In genomic region chrX:24515447-24515846, GRCh38 we compare ENCODE assay signal across 11 cellular contexts. TPM values are rescaled to one million over a fixed set of nuclear protein-coding genes. Genes with fewer than 3 reads are reported as not detected.
DNase-seq lines count a peak whose midpoint lies in the region; ATAC-seq, FAIRE-seq and TF ChIP-seq lines count a peak whose summit lies in the region.
"Had no signal": no experiment of that assay in that cellular context is flagged by ENCODE, and none has a peak within 500 bp of the region (broad histone marks: within the 10 kb centered on the region; RNA-seq: fewer than 3 reads in every experiment).

No MANE protein-coding gene starts in this region.

- H3K27ac ChIP-seq in A549 (no peak overlapping the region), GM23338 (ENCODE audit: low read depth) (no peak overlapping the region)
- H3K27ac ChIP-seq in CD4-positive, alpha-beta memory T cell (ENCODE audit: low read depth, low read length): no peak overlapping the region
- H3K27ac ChIP-seq: body of pancreas, suprapubic skin had no signal

- peaks cover 2% of the 10 kb centered on the region for H3K27me3 Mint-ChIP-seq in GM23338 (ENCODE audit: insufficient read depth, low read depth, poor library complexity)
- no peaks in the 10 kb centered on the region for H3K27me3 Mint-ChIP-seq in CD4-positive, alpha-beta memory T cell

- H3K9me3 Mint-ChIP-seq in GM23338: no peaks in the 10 kb centered on the region
- no peaks in the 10 kb centered on the region for H3K9me3 Mint-ChIP-seq in CD4-positive, alpha-beta memory T cell

- H3K79me2 ChIP-seq in GM23338 (replicated peaks; ENCODE audit: insufficient read depth): no peaks in the 10 kb centered on the region

- no peak overlapping the region for H3K27ac Mint-ChIP-seq in GM23338
- peak overlapping the region in 1 of 7 donors; percentile 24 for H3K27ac Mint-ChIP-seq in CD4-positive, alpha-beta memory T cell

- H3K4me1 Mint-ChIP-seq in GM23338: peaks cover 5% of the 10 kb centered on the region; the same call in 2 of the 3 replicates
- peaks cover 0 to 6% (median 2%) of the 10 kb centered on the region in 4 donors for H3K4me1 Mint-ChIP-seq in CD4-positive, alpha-beta memory T cell

- no peak for TF ChIP-seq EP300 in A549 (IDR thresholded peaks at IDR 0.05)

- no peaks in the 10 kb centered on the region for H3K9me2 ChIP-seq in GM23338 (ENCODE audit: insufficient read depth)

- no peaks in the 10 kb centered on the region for H4K20me1 ChIP-seq in GM23338 (replicated peaks; ENCODE audit: insufficient read depth)

- intact Hi-C loops in CD4-positive, alpha-beta memory T cell (cut with micrococcal nuclease): no loop called here

- H3K36me3 ChIP-seq in GM23338 (ENCODE audit: insufficient read depth): no peaks in the 10 kb centered on the region
- H3K36me3 ChIP-seq in CD4-positive, alpha-beta memory T cell (ENCODE audit: insufficient read depth, low read length): no peaks in the 10 kb centered on the region

- H3K4me3 ChIP-seq in A549: no peak overlapping the region
- no peak overlapping the region for H3K4me3 ChIP-seq in GM23338
- H3K4me3 ChIP-seq in CD4-positive, alpha-beta memory T cell (ENCODE audit: low read length in 2 of 2): no peak overlapping the region
- H3K4me3 ChIP-seq: body of pancreas, suprapubic skin had no signal

- CTCF ChIA-PET in A549 (lab: Yijun Ruan, JAX): interaction anchor here (1.4 kb wide), 1 partner anchor 8 kb away, joined by 4 read pairs; no protein-coding TSS in a partner anchor
- CTCF ChIA-PET in CD4-positive, alpha-beta memory T cell (lab: Charles Lee; ENCODE audit: partially characterized antibody): interaction anchor here (1.7 kb wide), 1 partner anchor 119 kb away, joined by 5 read pairs; no protein-coding TSS in a partner anchor

- ATAC-seq in A549 (no peak), GM23338 (no peak), HG02798 (IDR thresholded peaks at IDR 0.05; ENCODE audit: poor library complexity, unreplicated experiment) (no peak), HG03159 (IDR thresholded peaks at IDR 0.05; ENCODE audit: unreplicated experiment) (no peak)
- ATAC-seq: body of pancreas had no signal

- DNase-seq in A549 (ENCODE audit: low read depth in 1 of 2, low spot score in 1 of 2) (peak in 1 of 2 experiments; percentile 37), GM23338 (ENCODE audit: low spot score) (peak; percentile 34), globus pallidus (ENCODE audit: low spot score) (peak; percentile 50), HuH-7.5 (ENCODE audit: low spot score) (no peak)
- no peak for DNase-seq in CD4-positive, alpha-beta memory T cell
- DNase-seq: body of pancreas, DMS79 had no signal

- no peak overlapping the region for H2AFZ ChIP-seq in GM23338

- no peaks in the 10 kb centered on the region for H3K27me3 ChIP-seq in GM23338 (ENCODE audit: insufficient read depth)
- no peaks in the 10 kb centered on the region for H3K27me3 ChIP-seq in CD4-positive, alpha-beta memory T cell (ENCODE audit: insufficient read depth, low read length)
- H3K27me3 ChIP-seq: body of pancreas, suprapubic skin had no signal

- no peaks in the 10 kb centered on the region for H3F3A ChIP-seq in GM23338 (replicated peaks; ENCODE audit: low read depth)

- TF ChIP-seq RAD21 in A549 (conservative IDR thresholded peaks at IDR 0.05 in 1 of 2, IDR thresholded peaks at IDR 0.05 in 1 of 2): peak; percentile 46 to 63; a peak in 4 of 5 replicates

- H3K9me3 ChIP-seq in A549: no peaks in the 10 kb centered on the region
- no peaks in the 10 kb centered on the region for H3K9me3 ChIP-seq in CD4-positive, alpha-beta memory T cell (ENCODE audit: control insufficient read depth in 1 of 2, low read length in 2 of 2)
- H3K9me3 ChIP-seq: body of pancreas, suprapubic skin had no signal

- H3K4me1 ChIP-seq in A549: no peaks in the 10 kb centered on the region
- H3K4me1 ChIP-seq in GM23338 (ENCODE audit: insufficient read depth): no peaks in the 10 kb centered on the region
- no peaks in the 10 kb centered on the region for H3K4me1 ChIP-seq in CD4-positive, alpha-beta memory T cell (ENCODE audit: insufficient read depth, low read length)
- H3K4me1 ChIP-seq: body of pancreas, suprapubic skin had no signal

- no peak overlapping the region for H3K4me2 ChIP-seq in A549
- no peak overlapping the region for H3K4me2 ChIP-seq in GM23338

- peak; percentile 96 for FAIRE-seq in A549 (lab: Jason Lieb, UNC)
- FAIRE-seq in TTC549 (lab: Jason Lieb, UNC): peak; percentile 68

- POLR2A ChIA-PET in A549 (lab: Yijun Ruan, JAX): no interaction called here
- POLR2A ChIA-PET in CD4-positive, alpha-beta memory T cell (lab: Charles Lee; ENCODE audit: partially characterized antibody): no interaction called here

- H3K36me3 Mint-ChIP-seq in GM23338 (ENCODE audit: low read depth): peaks cover 3% of the 10 kb centered on the region; the same call in 2 of the 3 replicates
- peaks cover 7 to 28% of the 10 kb centered on the region in 2 donors for H3K36me3 Mint-ChIP-seq in CD4-positive, alpha-beta memory T cell

- H3K4me3 Mint-ChIP-seq in GM23338: no peak overlapping the region
- H3K4me3 Mint-ChIP-seq in CD4-positive, alpha-beta memory T cell: no peak overlapping the region

- 78% methylated on average over 4 of the region's 4 CpGs for WGBS in A549 (ENCODE audit: missing lambda C conversion rate)

- TF ChIP-seq CTCF in A549 (IDR thresholded peaks at IDR 0.05) (peak; percentile 42), GM23338 (conservative IDR thresholded peaks at IDR 0.05; ENCODE audit: low read depth in 2 of 2) (peak; percentile 44 to 74)

- no peak for TF ChIP-seq POLR2A in A549 (IDR thresholded peaks at IDR 0.05; ENCODE audit: low read length)

TF ChIP-seq in A549, 52 proteins besides CTCF, POLR2A, EP300 and RAD21:
- no peak for TF ChIP-seq TFCP2L1 (CRISPR knock-in tag; IDR thresholded peaks at IDR 0.05)
- no peak for TF ChIP-seq TP53 (CRISPR knock-in tag; IDR thresholded peaks at IDR 0.05)
- TF ChIP-seq, protein P1, sequence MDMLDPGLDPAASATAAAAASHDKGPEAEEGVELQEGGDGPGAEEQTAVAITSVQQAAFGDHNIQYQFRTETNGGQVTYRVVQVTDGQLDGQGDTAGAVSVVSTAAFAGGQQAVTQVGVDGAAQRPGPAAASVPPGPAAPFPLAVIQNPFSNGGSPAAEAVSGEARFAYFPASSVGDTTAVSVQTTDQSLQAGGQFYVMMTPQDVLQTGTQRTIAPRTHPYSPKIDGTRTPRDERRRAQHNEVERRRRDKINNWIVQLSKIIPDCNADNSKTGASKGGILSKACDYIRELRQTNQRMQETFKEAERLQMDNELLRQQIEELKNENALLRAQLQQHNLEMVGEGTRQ (IDR thresholded peaks at IDR 0.05): no peak
- TF ChIP-seq FOSB (CRISPR knock-in tag; IDR thresholded peaks at IDR 0.05): no peak
- peak; percentile 29; the same call in 2 of the 3 replicates for TF ChIP-seq SMC3 (IDR thresholded peaks at IDR 0.05)
- TF ChIP-seq, protein P2, sequence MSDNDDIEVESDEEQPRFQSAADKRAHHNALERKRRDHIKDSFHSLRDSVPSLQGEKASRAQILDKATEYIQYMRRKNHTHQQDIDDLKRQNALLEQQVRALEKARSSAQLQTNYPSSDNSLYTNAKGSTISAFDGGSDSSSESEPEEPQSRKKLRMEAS (IDR thresholded peaks at IDR 0.05): no peak
- TF ChIP-seq HOXA7 (CRISPR knock-in tag; IDR thresholded peaks at IDR 0.05): no peak

TF ChIP-seq in GM23338, 12 proteins besides CTCF, POLR2A, EP300 and RAD21 (continues in another document):
- TF ChIP-seq EZH2phosphoT487 (IDR thresholded peaks at IDR 0.05; ENCODE audit: unreplicated experiment) (no peak), JUNB (IDR thresholded peaks at IDR 0.05; ENCODE audit: unreplicated experiment) (no peak), ZNF331 (CRISPR knock-in tag; IDR thresholded peaks at IDR 0.05; ENCODE audit: low read depth) (no peak), NANOG (IDR thresholded peaks at IDR 0.05; ENCODE audit: borderline replicate concordance) (no peak), POLR2AphosphoS5 (IDR thresholded peaks at IDR 0.05; ENCODE audit: low read depth) (no peak)
- TF ChIP-seq, protein P3, sequence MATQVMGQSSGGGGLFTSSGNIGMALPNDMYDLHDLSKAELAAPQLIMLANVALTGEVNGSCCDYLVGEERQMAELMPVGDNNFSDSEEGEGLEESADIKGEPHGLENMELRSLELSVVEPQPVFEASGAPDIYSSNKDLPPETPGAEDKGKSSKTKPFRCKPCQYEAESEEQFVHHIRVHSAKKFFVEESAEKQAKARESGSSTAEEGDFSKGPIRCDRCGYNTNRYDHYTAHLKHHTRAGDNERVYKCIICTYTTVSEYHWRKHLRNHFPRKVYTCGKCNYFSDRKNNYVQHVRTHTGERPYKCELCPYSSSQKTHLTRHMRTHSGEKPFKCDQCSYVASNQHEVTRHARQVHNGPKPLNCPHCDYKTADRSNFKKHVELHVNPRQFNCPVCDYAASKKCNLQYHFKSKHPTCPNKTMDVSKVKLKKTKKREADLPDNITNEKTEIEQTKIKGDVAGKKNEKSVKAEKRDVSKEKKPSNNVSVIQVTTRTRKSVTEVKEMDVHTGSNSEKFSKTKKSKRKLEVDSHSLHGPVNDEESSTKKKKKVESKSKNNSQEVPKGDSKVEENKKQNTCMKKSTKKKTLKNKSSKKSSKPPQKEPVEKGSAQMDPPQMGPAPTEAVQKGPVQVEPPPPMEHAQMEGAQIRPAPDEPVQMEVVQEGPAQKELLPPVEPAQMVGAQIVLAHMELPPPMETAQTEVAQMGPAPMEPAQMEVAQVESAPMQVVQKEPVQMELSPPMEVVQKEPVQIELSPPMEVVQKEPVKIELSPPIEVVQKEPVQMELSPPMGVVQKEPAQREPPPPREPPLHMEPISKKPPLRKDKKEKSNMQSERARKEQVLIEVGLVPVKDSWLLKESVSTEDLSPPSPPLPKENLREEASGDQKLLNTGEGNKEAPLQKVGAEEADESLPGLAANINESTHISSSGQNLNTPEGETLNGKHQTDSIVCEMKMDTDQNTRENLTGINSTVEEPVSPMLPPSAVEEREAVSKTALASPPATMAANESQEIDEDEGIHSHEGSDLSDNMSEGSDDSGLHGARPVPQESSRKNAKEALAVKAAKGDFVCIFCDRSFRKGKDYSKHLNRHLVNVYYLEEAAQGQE (IDR thresholded peaks at IDR 0.05; ENCODE audit: unreplicated experiment): no peak

RNA-seq across cellular contexts. Expression of gene PDK3, which starts 50.4 kb away (rescaled TPM):
- 14.1 and 18.7 TPM in 2 replicates for polyA plus RNA-seq in A549 (2011; rRNA removed)
- 4.7 and 6.1 TPM in 2 replicates for polyA plus RNA-seq in A549 (2012; cell fraction: cytosol; rRNA removed)
- 2.3 and 4.4 TPM in 2 replicates for polyA plus RNA-seq in A549 (2012; cell fraction: nucleus; rRNA removed)
- 4.8 to 5.7 TPM (median 5.3 TPM) in 3 replicates for polyA plus RNA-seq in A549 (2017; fragmentation: RNase III; extraction: RNeasy Plus Mini Kit Qiagen cat#74134 plus additional on column Dnase treatment)
- polyA minus RNA-seq in A549 (2011; rRNA and poly(A)+ RNA removed): 22.8 and 25.4 TPM in 2 replicates
- total RNA-seq in GM23338 (2014; rRNA removed; shearing (Covaris generic)): 43.6 and 51.2 TPM in 2 replicates
- polyA plus RNA-seq in GM23338 (2016; fragmentation: Nextera tagmentation; extraction: Ambion mirVana): 32.6 and 35.7 TPM in 2 replicates
- 10 to 100 TPM; 30.3 to 31.1 TPM for total RNA-seq in CD4-positive, alpha-beta memory T cell
- polyA plus RNA-seq in CD4-positive, alpha-beta memory T cell: 10 to 100 TPM; 37.4 to 43.3 TPM

Comparison
In these comparisons a context has a peak if more than half of its experiments do, and no peak if none do; other contexts are left out.
1. DNase-seq: peak in GM23338 (single experiment) and globus pallidus (single experiment); none in CD4-positive, alpha-beta memory T cell (0 of 5) and HuH-7.5 (single experiment).